In the genomic region with DNA sequence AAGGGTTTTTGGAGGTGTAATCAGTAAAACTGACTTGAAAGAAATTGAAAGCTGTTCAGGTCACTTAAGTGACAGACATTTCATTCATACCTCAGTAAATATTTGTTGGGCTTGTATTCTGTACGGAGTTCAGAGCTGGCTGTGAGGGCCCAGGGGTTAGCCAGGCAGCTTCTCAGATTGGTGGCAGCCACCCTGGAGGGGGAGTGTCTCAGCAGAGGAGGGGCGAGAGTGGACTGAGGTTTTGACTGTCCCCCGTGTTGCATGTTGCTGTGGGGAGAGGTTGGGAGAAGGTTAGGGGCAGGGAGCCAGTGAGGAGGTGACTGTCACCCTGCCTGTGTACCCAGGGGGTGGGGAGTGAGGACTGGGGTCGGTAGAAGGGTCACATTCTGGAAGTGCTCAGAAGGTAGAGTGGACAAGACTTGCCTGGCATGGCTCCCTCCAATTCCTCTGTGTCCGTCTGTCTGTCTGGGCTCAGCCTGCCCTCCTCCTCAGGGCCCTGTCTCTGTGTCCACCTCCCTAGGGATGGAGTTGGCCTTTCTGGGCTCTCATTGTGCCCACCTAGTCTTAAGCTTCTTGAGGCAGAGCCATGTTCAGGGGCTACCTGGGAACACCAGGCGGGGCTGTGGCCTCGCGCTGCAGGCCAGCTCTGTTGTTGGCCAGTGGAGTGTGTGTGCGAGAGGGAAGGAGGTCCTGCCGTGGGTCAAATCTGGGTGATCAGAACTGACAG, we compare ENCODE assay signal across 15 cellular contexts. TPM values are rescaled to one million over a fixed set of nuclear protein-coding genes. Genes with fewer than 3 reads are reported as not detected.
DNase-seq lines count a peak whose midpoint lies in the region; ATAC-seq and TF ChIP-seq lines count a peak whose summit lies in the region.
"Had no signal": no experiment of that assay in that cellular context is flagged by ENCODE, and none has a peak within 500 bp of the region (broad histone marks: within the 10 kb centered on the region; RNA-seq: fewer than 3 reads in every experiment).

No MANE protein-coding gene starts in this region.

- CTCF ChIA-PET in CD4-positive, alpha-beta memory T cell (lab: Charles Lee; ENCODE audit: partially characterized antibody) = interaction anchor here (1.1 kb wide), 1 partner anchor 14 kb away, joined by 3 read pairs; no protein-coding TSS in a partner anchor

- H3K9me3 ChIP-seq in CD4-positive, alpha-beta memory T cell (ENCODE audit: control insufficient read depth in 1 of 2, low read length in 2 of 2) = no peaks in the 10 kb centered on the region
- H3K9me3 ChIP-seq in Peyer's patch = no peaks in the 10 kb centered on the region

- H3K4me1 ChIP-seq in CD4-positive, alpha-beta memory T cell (ENCODE audit: insufficient read depth, low read length) = peaks cover 31% of the 10 kb centered on the region
- peaks cover 0 to 51% (median 9%) of the 10 kb centered on the region in 4 donors for H3K4me1 ChIP-seq in Peyer's patch

- H3K27ac ChIP-seq in CD4-positive, alpha-beta memory T cell (ENCODE audit: low read depth, low read length) = no peak overlapping the region
- H3K27ac ChIP-seq in Peyer's patch = no peak overlapping the region
- H3K27ac ChIP-seq: BLaER1, KMS-11 had no signal

- no peak overlapping the region for H3K4me3 ChIP-seq in CD4-positive, alpha-beta memory T cell (ENCODE audit: low read length in 2 of 2)
- no peak overlapping the region for H3K4me3 ChIP-seq in Peyer's patch
- H3K4me3 ChIP-seq: BLaER1 had no signal

- no peak for DNase-seq in CD4-positive, alpha-beta memory T cell
- peak in 2 of 3 donors; percentile 33 to 44 for DNase-seq in Peyer's patch
- peak; percentile 20 for DNase-seq in left cardiac atrium
- peak; percentile 77 for DNase-seq in osteocyte (ENCODE audit: extremely low spot score, unreplicated experiment)
- DNase-seq in SHP77 treated with DMSO at 0.1 percent for 48 hours (lab: John Stamatoyannopoulos, UW) = no peak
- DNase-seq in COR-L47 (lab: John Stamatoyannopoulos, UW) = no peak
- DNase-seq in NCI-H82 (lab: John Stamatoyannopoulos, UW) = no peak
- DNase-seq: activated CD4-positive, alpha-beta T cell treated with anti-CD3 and anti-CD28 coated beads, Interleukin-2, amount 50 U/mL, for 48 hours; dermis blood vessel endothelial cell; NCI-H2029 treated with DMSO at 0.1 percent for 48 hours; occipital lobe had no signal

- peaks cover 38 to 80% (median 61%) of the 10 kb centered on the region in 4 donors for H3K4me1 Mint-ChIP-seq in CD4-positive, alpha-beta memory T cell
- H3K4me1 Mint-ChIP-seq in osteocyte (ENCODE audit: unreplicated experiment) = peaks cover 55% of the 10 kb centered on the region

- ATAC-seq in left cardiac atrium = no peak
- no peak for ATAC-seq in GM18505 (IDR thresholded peaks at IDR 0.05; ENCODE audit: unreplicated experiment)
- ATAC-seq: activated naive CD4-positive, alpha-beta T cell treated with anti-CD3 and anti-CD28 coated beads, Interleukin-2, amount 50 U/mL, for 72 hours had no signal

- no peaks in the 10 kb centered on the region for H3K27me3 ChIP-seq in CD4-positive, alpha-beta memory T cell (ENCODE audit: insufficient read depth, low read length)
- H3K27me3 ChIP-seq in Peyer's patch = no peaks in the 10 kb centered on the region
- H3K27me3 ChIP-seq: BLaER1 had no signal

- TF ChIP-seq POLR2A in Peyer's patch (IDR thresholded peaks at IDR 0.05) (no peak), GM18505 (IDR thresholded peaks at IDR 0.05; ENCODE audit: borderline replicate concordance, extremely low read depth, insufficient read depth, insufficient read length) (no peak)

- no peaks in the 10 kb centered on the region for H3K36me3 ChIP-seq in CD4-positive, alpha-beta memory T cell (ENCODE audit: insufficient read depth, low read length)
- H3K36me3 ChIP-seq in Peyer's patch = no peaks in the 10 kb centered on the region

- peaks cover 14 to 16% of the 10 kb centered on the region in 2 donors for H3K36me3 Mint-ChIP-seq in CD4-positive, alpha-beta memory T cell
- peaks cover 4% of the 10 kb centered on the region for H3K36me3 Mint-ChIP-seq in osteocyte (ENCODE audit: unreplicated experiment)

- TF ChIP-seq CTCF in Peyer's patch (IDR thresholded peaks at IDR 0.05) (no peak), osteocyte (IDR thresholded peaks at IDR 0.05) (no peak)

- H3K4me3 Mint-ChIP-seq in CD4-positive, alpha-beta memory T cell = peak overlapping the region in 1 of 8 donors; percentile 1
- no peak overlapping the region for H3K4me3 Mint-ChIP-seq in osteocyte (ENCODE audit: unreplicated experiment)

- intact Hi-C loops in CD4-positive, alpha-beta memory T cell (cut with micrococcal nuclease) = no loop called here
- intact Hi-C loops in left cardiac atrium (cut with DNase I) = no loop called here

- peaks cover 0 to 4% (median 0%) of the 10 kb centered on the region in 8 donors for H3K9me3 Mint-ChIP-seq in CD4-positive, alpha-beta memory T cell
- H3K9me3 Mint-ChIP-seq in osteocyte (ENCODE audit: unreplicated experiment) = no peaks in the 10 kb centered on the region

- H3K27ac Mint-ChIP-seq in CD4-positive, alpha-beta memory T cell = peak overlapping the region in 6 of 7 donors; percentile 11 to 85 (median 62)
- H3K27ac Mint-ChIP-seq in osteocyte (ENCODE audit: unreplicated experiment) = peak overlapping the region; percentile 80

- POLR2A ChIA-PET in CD4-positive, alpha-beta memory T cell (lab: Charles Lee; ENCODE audit: partially characterized antibody) = interaction anchor here (2.5 kb wide), 1 partner anchor 14 kb away, joined by 8 read pairs; no protein-coding TSS in a partner anchor

- no peaks in the 10 kb centered on the region for H3K27me3 Mint-ChIP-seq in CD4-positive, alpha-beta memory T cell
- no peaks in the 10 kb centered on the region for H3K27me3 Mint-ChIP-seq in osteocyte (ENCODE audit: unreplicated experiment)

RNA-seq across cellular contexts. Expression of a gene that starts 4.4 kb away (rescaled TPM):
- 10 to 100 TPM; 39.2 to 41.2 TPM for total RNA-seq in CD4-positive, alpha-beta memory T cell
- 1 to 10 TPM in 1 of 2 donors, under 1 TPM in 1; 0.48 to 2.8 TPM for polyA plus RNA-seq in CD4-positive, alpha-beta memory T cell
- total RNA-seq in Peyer's patch (10 to 100 TPM; 12.3 to 26.4 (median 19.5) TPM), left cardiac atrium (10 to 100 TPM; 25.7 to 27.7 TPM), osteocyte (39.9 and 40.3 TPM in 2 replicates)

Comparison
In these comparisons a context has a peak if more than half of its experiments do, and no peak if none do; other contexts are left out.
1. DNase-seq: peak in Peyer's patch (2 of 3), left cardiac atrium (single experiment) and osteocyte (single experiment); none in CD4-positive, alpha-beta memory T cell (0 of 5), SHP77 treated with DMSO at 0.1 percent for 48 hours (single experiment), COR-L47 (single experiment) and NCI-H82 (single experiment).